In the genomic region with DNA sequence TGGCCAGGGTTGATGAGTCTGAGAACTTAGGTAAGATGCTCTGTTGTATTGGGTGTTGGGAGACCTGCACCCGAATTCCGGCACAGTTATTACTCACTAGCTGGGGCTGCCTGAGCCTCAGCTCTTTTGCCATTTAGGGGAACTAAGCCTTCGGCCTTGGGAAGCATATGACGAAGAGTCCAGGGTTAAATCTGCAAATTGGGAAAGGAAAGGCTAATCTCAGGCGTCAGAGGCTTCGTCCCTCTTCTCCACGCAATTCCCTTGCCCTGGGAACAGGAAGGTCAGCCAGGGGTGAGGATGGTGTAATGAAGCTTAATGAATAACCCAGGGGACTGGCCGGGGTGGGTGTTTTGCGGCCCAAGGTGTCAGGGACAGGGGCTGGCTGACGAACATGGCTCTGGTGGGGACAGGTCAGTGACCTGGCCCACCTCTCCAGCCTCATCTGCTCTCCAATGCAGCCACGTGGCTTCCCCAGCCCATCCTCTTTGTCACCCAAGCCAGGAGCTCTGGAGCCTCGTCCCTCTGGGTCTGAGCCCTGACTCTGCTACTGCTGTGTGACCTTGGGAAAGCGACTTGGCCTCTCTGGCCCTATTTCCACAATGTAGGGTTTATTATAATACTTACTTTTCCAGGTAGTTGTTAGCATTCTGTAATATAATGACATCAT, we compare ENCODE assay signal across 1 cellular context.
TF ChIP-seq lines count a peak whose summit lies in the region.

No MANE protein-coding gene starts in this region.

TF ChIP-seq in HepG2, 621 proteins besides CTCF, POLR2A, EP300 and RAD21 (continued from another document):
- TF ChIP-seq, protein P1, sequence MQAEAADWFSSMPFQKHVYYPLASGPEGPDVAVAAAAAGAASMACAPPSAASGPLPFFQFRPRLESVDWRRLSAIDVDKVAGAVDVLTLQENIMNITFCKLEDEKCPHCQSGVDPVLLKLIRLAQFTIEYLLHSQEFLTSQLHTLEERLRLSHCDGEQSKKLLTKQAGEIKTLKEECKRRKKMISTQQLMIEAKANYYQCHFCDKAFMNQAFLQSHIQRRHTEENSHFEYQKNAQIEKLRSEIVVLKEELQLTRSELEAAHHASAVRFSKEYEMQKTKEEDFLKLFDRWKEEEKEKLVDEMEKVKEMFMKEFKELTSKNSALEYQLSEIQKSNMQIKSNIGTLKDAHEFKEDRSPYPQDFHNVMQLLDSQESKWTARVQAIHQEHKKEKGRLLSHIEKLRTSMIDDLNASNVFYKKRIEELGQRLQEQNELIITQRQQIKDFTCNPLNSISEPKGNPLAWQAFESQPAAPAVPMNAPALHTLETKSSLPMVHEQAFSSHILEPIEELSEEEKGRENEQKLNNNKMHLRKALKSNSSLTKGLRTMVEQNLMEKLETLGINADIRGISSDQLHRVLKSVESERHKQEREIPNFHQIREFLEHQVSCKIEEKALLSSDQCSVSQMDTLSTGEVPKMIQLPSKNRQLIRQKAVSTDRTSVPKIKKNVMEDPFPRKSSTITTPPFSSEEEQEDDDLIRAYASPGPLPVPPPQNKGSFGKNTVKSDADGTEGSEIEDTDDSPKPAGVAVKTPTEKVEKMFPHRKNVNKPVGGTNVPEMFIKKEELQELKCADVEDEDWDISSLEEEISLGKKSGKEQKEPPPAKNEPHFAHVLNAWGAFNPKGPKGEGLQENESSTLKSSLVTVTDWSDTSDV (CRISPR knock-in tag; IDR thresholded peaks at IDR 0.05) = no peak
- TF ChIP-seq, protein P2, sequence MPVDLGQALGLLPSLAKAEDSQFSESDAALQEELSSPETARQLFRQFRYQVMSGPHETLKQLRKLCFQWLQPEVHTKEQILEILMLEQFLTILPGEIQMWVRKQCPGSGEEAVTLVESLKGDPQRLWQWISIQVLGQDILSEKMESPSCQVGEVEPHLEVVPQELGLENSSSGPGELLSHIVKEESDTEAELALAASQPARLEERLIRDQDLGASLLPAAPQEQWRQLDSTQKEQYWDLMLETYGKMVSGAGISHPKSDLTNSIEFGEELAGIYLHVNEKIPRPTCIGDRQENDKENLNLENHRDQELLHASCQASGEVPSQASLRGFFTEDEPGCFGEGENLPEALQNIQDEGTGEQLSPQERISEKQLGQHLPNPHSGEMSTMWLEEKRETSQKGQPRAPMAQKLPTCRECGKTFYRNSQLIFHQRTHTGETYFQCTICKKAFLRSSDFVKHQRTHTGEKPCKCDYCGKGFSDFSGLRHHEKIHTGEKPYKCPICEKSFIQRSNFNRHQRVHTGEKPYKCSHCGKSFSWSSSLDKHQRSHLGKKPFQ (CRISPR knock-in tag; IDR thresholded peaks at IDR 0.05; ENCODE audit: insufficient replicate concordance) = no peak
- TF ChIP-seq, protein P3, sequence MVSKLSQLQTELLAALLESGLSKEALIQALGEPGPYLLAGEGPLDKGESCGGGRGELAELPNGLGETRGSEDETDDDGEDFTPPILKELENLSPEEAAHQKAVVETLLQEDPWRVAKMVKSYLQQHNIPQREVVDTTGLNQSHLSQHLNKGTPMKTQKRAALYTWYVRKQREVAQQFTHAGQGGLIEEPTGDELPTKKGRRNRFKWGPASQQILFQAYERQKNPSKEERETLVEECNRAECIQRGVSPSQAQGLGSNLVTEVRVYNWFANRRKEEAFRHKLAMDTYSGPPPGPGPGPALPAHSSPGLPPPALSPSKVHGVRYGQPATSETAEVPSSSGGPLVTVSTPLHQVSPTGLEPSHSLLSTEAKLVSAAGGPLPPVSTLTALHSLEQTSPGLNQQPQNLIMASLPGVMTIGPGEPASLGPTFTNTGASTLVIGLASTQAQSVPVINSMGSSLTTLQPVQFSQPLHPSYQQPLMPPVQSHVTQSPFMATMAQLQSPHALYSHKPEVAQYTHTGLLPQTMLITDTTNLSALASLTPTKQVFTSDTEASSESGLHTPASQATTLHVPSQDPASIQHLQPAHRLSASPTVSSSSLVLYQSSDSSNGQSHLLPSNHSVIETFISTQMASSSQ (IDR thresholded peaks at IDR 0.05; ENCODE audit: low read depth) = peak; percentile 95
- TF ChIP-seq, protein P3 (CRISPR knock-in tag; IDR thresholded peaks at IDR 0.05; ENCODE audit: borderline replicate concordance) = peak; percentile 98
- TF ChIP-seq, protein P4, sequence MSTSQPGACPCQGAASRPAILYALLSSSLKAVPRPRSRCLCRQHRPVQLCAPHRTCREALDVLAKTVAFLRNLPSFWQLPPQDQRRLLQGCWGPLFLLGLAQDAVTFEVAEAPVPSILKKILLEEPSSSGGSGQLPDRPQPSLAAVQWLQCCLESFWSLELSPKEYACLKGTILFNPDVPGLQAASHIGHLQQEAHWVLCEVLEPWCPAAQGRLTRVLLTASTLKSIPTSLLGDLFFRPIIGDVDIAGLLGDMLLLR (CRISPR knock-in tag; IDR thresholded peaks at IDR 0.05) = no peak; the same call in 1 of the 2 replicates
- no peak for TF ChIP-seq ZNF317 (CRISPR knock-in tag; IDR thresholded peaks at IDR 0.05)
- no peak for TF ChIP-seq ZMYM2 (CRISPR knock-in tag; IDR thresholded peaks at IDR 0.05)
- TF ChIP-seq ZNF143 (CRISPR knock-in tag; IDR thresholded peaks at IDR 0.05) = no peak
- TF ChIP-seq, protein P5, sequence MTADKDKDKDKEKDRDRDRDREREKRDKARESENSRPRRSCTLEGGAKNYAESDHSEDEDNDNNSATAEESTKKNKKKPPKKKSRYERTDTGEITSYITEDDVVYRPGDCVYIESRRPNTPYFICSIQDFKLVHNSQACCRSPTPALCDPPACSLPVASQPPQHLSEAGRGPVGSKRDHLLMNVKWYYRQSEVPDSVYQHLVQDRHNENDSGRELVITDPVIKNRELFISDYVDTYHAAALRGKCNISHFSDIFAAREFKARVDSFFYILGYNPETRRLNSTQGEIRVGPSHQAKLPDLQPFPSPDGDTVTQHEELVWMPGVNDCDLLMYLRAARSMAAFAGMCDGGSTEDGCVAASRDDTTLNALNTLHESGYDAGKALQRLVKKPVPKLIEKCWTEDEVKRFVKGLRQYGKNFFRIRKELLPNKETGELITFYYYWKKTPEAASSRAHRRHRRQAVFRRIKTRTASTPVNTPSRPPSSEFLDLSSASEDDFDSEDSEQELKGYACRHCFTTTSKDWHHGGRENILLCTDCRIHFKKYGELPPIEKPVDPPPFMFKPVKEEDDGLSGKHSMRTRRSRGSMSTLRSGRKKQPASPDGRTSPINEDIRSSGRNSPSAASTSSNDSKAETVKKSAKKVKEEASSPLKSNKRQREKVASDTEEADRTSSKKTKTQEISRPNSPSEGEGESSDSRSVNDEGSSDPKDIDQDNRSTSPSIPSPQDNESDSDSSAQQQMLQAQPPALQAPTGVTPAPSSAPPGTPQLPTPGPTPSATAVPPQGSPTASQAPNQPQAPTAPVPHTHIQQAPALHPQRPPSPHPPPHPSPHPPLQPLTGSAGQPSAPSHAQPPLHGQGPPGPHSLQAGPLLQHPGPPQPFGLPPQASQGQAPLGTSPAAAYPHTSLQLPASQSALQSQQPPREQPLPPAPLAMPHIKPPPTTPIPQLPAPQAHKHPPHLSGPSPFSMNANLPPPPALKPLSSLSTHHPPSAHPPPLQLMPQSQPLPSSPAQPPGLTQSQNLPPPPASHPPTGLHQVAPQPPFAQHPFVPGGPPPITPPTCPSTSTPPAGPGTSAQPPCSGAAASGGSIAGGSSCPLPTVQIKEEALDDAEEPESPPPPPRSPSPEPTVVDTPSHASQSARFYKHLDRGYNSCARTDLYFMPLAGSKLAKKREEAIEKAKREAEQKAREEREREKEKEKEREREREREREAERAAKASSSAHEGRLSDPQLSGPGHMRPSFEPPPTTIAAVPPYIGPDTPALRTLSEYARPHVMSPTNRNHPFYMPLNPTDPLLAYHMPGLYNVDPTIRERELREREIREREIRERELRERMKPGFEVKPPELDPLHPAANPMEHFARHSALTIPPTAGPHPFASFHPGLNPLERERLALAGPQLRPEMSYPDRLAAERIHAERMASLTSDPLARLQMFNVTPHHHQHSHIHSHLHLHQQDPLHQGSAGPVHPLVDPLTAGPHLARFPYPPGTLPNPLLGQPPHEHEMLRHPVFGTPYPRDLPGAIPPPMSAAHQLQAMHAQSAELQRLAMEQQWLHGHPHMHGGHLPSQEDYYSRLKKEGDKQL (CRISPR knock-in tag; IDR thresholded peaks at IDR 0.05; ENCODE audit: low read depth) = peak; percentile 46; the same call in 1 of the 2 replicates
- TF ChIP-seq, protein P6, sequence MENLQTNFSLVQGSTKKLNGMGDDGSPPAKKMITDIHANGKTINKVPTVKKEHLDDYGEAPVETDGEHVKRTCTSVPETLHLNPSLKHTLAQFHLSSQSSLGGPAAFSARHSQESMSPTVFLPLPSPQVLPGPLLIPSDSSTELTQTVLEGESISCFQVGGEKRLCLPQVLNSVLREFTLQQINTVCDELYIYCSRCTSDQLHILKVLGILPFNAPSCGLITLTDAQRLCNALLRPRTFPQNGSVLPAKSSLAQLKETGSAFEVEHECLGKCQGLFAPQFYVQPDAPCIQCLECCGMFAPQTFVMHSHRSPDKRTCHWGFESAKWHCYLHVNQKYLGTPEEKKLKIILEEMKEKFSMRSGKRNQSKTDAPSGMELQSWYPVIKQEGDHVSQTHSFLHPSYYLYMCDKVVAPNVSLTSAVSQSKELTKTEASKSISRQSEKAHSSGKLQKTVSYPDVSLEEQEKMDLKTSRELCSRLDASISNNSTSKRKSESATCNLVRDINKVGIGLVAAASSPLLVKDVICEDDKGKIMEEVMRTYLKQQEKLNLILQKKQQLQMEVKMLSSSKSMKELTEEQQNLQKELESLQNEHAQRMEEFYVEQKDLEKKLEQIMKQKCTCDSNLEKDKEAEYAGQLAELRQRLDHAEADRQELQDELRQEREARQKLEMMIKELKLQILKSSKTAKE (CRISPR knock-in tag; IDR thresholded peaks at IDR 0.05; ENCODE audit: borderline replicate concordance) = 0 out of 2 replicates have a peak, but pooled peaks have one; percentile 13
- TF ChIP-seq, protein P7, sequence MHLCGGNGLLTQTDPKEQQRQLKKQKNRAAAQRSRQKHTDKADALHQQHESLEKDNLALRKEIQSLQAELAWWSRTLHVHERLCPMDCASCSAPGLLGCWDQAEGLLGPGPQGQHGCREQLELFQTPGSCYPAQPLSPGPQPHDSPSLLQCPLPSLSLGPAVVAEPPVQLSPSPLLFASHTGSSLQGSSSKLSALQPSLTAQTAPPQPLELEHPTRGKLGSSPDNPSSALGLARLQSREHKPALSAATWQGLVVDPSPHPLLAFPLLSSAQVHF (CRISPR knock-in tag; IDR thresholded peaks at IDR 0.05) = no peak
- no peak for TF ChIP-seq ZBTB7A (CRISPR knock-in tag; IDR thresholded peaks at IDR 0.05)
- no peak for TF ChIP-seq ZNF530 (CRISPR knock-in tag; IDR thresholded peaks at IDR 0.05; ENCODE audit: low read depth)
- TF ChIP-seq TOPORS (CRISPR knock-in tag; IDR thresholded peaks at IDR 0.05) = no peak
- no peak for TF ChIP-seq NPAS2 (CRISPR knock-in tag; IDR thresholded peaks at IDR 0.05; ENCODE audit: borderline replicate concordance)
- TF ChIP-seq RBFOX2 (IDR thresholded peaks at IDR 0.05; ENCODE audit: low read depth, low read length) = no peak
- no peak for TF ChIP-seq KDM5A (IDR thresholded peaks at IDR 0.05; ENCODE audit: borderline replicate concordance, low read length)
- no peak for TF ChIP-seq ZNF572 (CRISPR knock-in tag; IDR thresholded peaks at IDR 0.05)
